ENCODE assay signal across 23 cellular contexts in genomic region chr2:30677861-30678385, GRCh38.
"Had no signal": no experiment of that assay in that cellular context is flagged by ENCODE, and none has a peak within 500 bp of the region (broad histone marks: within the 10 kb centered on the region; RNA-seq: fewer than 3 reads in every experiment).

No MANE protein-coding gene starts in this region.

- H3K27ac Mint-ChIP-seq: activated naive CD4-positive, alpha-beta T cell treated with anti-CD3 and anti-CD28 coated beads, Interleukin-2, amount 50 U/mL, for 24 hours; dendritic cell treated with granulocyte-macrophage colony-stimulating factor and Interleukin-4, amounts not matched to agents 40 ng/mL and 50 ng/mL, for 4 days; neural progenitor cell; stimulated activated naive B cell treated with anti-CD40 and anti-IgM and Interleukin-4, amounts not matched to agents 10 μg/mL and 1 μg/mL and 100 μg/mL, for 72 hours had no signal

- H3K4me1 Mint-ChIP-seq: activated naive CD4-positive, alpha-beta T cell treated with anti-CD3 and anti-CD28 coated beads, Interleukin-2, amount 50 U/mL, for 24 hours; stimulated activated naive B cell treated with anti-CD40 and anti-IgM and Interleukin-4, amounts not matched to agents 10 μg/mL and 1 μg/mL and 100 μg/mL, for 72 hours had no signal

- H3K4me2 ChIP-seq: neural progenitor cell had no signal

- H3K27me3 ChIP-seq: breast epithelium, neural progenitor cell, ovary had no signal

- H3K27ac ChIP-seq: breast epithelium, neural progenitor cell, ovary, WERI-Rb-1 had no signal

- H3K36me3 Mint-ChIP-seq: activated naive CD4-positive, alpha-beta T cell treated with anti-CD3 and anti-CD28 coated beads, Interleukin-2, amount 50 U/mL, for 24 hours; neural progenitor cell; stimulated activated naive B cell treated with anti-CD40 and anti-IgM and Interleukin-4, amounts not matched to agents 10 μg/mL and 1 μg/mL and 100 μg/mL, for 72 hours had no signal

- H3K4me1 ChIP-seq: breast epithelium, neural progenitor cell had no signal

- ATAC-seq: sciatic nerve; stimulated activated naive B cell treated with anti-CD40 and anti-IgM and Interleukin-4, amounts not matched to agents 10 μg/mL and 1 μg/mL and 100 μg/mL, for 72 hours had no signal

- FAIRE-seq: astrocyte, endothelial cell of umbilical vein, keratinocyte, urothelium cell line had no signal

- DNase-seq: activated CD4-positive, alpha-beta T cell treated with anti-CD3 and anti-CD28 coated beads for 1 hour; activated CD4-positive, alpha-beta T cell treated with anti-CD3 and anti-CD28 coated beads, Interleukin-2, amount 50 U/mL, for 48 hours; activated effector memory CD4-positive, alpha-beta T cell treated with Interleukin-2 at 50 U/mL for 16 hours; activated T-cell treated with anti-CD3 and anti-CD28 coated beads, Interleukin-2, amount 50 U/mL, for 48 hours; effector memory CD4-positive, alpha-beta T cell; foreskin melanocyte; glutamatergic neuron; hippocampal formation; midbrain; ovary; stimulated activated CD4-positive, alpha-beta T cell treated with anti-CD3 and anti-CD28 coated beads, Interleukin-4, amount 100 ng/mL, for 24 hours; stimulated activated naive B cell treated with anti-CD40 and anti-IgM and Interleukin-4, amounts not matched to agents 10 μg/mL and 1 μg/mL and 100 μg/mL, for 72 hours; WERI-Rb-1 had no signal

- H3K4me3 ChIP-seq: breast epithelium, neural progenitor cell, ovary, SK-N-MC had no signal

- H3K36me3 ChIP-seq: breast epithelium, neural progenitor cell, ovary, WERI-Rb-1 had no signal

- H3K9me3 Mint-ChIP-seq: activated naive CD4-positive, alpha-beta T cell treated with anti-CD3 and anti-CD28 coated beads, Interleukin-2, amount 50 U/mL, for 24 hours; dendritic cell treated with granulocyte-macrophage colony-stimulating factor and Interleukin-4, amounts not matched to agents 40 ng/mL and 50 ng/mL, for 4 days; neural progenitor cell; stimulated activated naive B cell treated with anti-CD40 and anti-IgM and Interleukin-4, amounts not matched to agents 10 μg/mL and 1 μg/mL and 100 μg/mL, for 72 hours had no signal

- H3K4me3 Mint-ChIP-seq: activated naive CD4-positive, alpha-beta T cell treated with anti-CD3 and anti-CD28 coated beads, Interleukin-2, amount 50 U/mL, for 24 hours; dendritic cell treated with granulocyte-macrophage colony-stimulating factor and Interleukin-4, amounts not matched to agents 40 ng/mL and 50 ng/mL, for 4 days; neural progenitor cell; stimulated activated naive B cell treated with anti-CD40 and anti-IgM and Interleukin-4, amounts not matched to agents 10 μg/mL and 1 μg/mL and 100 μg/mL, for 72 hours had no signal

- H3K9me3 ChIP-seq: breast epithelium, ovary had no signal
